In genomic region chr13:36870050-36870692, GRCh38 we compare ENCODE assay signal across 19 cellular contexts. TPM values are rescaled to one million over a fixed set of nuclear protein-coding genes. Genes with fewer than 3 reads are reported as not detected.
A peak's percentile ranks its signal among the peaks of the same experiment; 100 is the strongest.
DNase-seq lines count a peak whose midpoint lies in the region; ATAC-seq and TF ChIP-seq lines count a peak whose summit lies in the region.
"Had no signal": no experiment of that assay in that cellular context is flagged by ENCODE, and none has a peak within 500 bp of the region (broad histone marks: within the 10 kb centered on the region; RNA-seq: fewer than 3 reads in every experiment).

No MANE protein-coding gene starts in this region.

- H2AFZ ChIP-seq in PC-9: no peak overlapping the region; the same call in 1 of the 2 replicates
- H2AFZ ChIP-seq: GM23248 had no signal

- H3F3A ChIP-seq in PC-9 (ENCODE audit: insufficient read depth, low read depth): peaks cover 16% of the 10 kb centered on the region

- H3K4me2 ChIP-seq in PC-9: peak overlapping the region; percentile 50

- no peaks in the 10 kb centered on the region for H3K79me2 ChIP-seq in PC-9 (ENCODE audit: low read depth)

- H3K27me3 ChIP-seq in PC-9 (ENCODE audit: insufficient read depth, low read depth): no peaks in the 10 kb centered on the region
- no peaks in the 10 kb centered on the region for H3K27me3 ChIP-seq in neutrophil
- no peaks in the 10 kb centered on the region for H3K27me3 ChIP-seq in aorta (ENCODE audit: control insufficient read depth in 1 of 2, insufficient read depth in 2 of 2, low read length in 1 of 2)
- H3K27me3 ChIP-seq: SJSA1 had no signal

- peak; percentile 6 for DNase-seq in NCI-H2171 treated with DMSO at 0.1 percent for 48 hours (lab: John Stamatoyannopoulos, UW)
- no peak for DNase-seq in NCI-H2171 (lab: John Stamatoyannopoulos, UW)
- DNase-seq in PC-9: peak in 1 of 2 experiments; percentile 58
- no peak for DNase-seq in epithelial cell of prostate (ENCODE audit: low read depth, low spot score)
- no peak for DNase-seq in SIG-M5 treated with dmso at 0.1 percent for 504 hours (lab: John Stamatoyannopoulos, UW; ENCODE audit: unreplicated experiment)
- DNase-seq in NCI-H2029 treated with DMSO at 0.1 percent for 48 hours (lab: John Stamatoyannopoulos, UW): no peak
- DNase-seq in aorta: no peak
- DNase-seq: 8988T; CD8-positive, alpha-beta T cell; GF-D8; GM23248; KBM-7; MV-4-11; NCI-H187 treated with DMSO at 0.1 percent for 48 hours; OCI-M1 had no signal

- no peak overlapping the region for H3K4me3 ChIP-seq in PC-9
- H3K4me3 ChIP-seq in neutrophil (ENCODE audit: low read depth in 1 of 2, low read length in 1 of 2): peak overlapping the region in 1 of 2 experiments; percentile 25
- no peak overlapping the region for H3K4me3 ChIP-seq in aorta (ENCODE audit: low read length in 2 of 2)
- H3K4me3 ChIP-seq: GM23248, SJSA1 had no signal

- POLR2A ChIA-PET in PC-9 (lab: Charles Lee; ENCODE audit: unreplicated experiment): no interaction called here

- intact Hi-C loops in PC-9 (cut with micrococcal nuclease; ENCODE audit: unreplicated experiment) (no loop called here), aorta (cut with DNase I) (loop anchor here in 1 of 2 donors (5.0 kb wide), 1 partner anchor 47 kb away; no protein-coding TSS in a partner anchor)

- H3K9me2 ChIP-seq in PC-9 (ENCODE audit: insufficient read depth): no peaks in the 10 kb centered on the region; the same call in 1 of the 2 replicates

- H3K36me3 ChIP-seq in PC-9 (ENCODE audit: low read depth) (no peaks in the 10 kb centered on the region), neutrophil (no peaks in the 10 kb centered on the region), aorta (ENCODE audit: control insufficient read depth in 1 of 2, insufficient read depth in 2 of 2, low read length in 1 of 2) (peaks cover 0 to 10% of the 10 kb centered on the region in 2 donors)

- WGBS in aorta, 2 donors: 97 to 100% methylated on average over 1 of the region's 1 CpG

- no peak for TF ChIP-seq CTCF in PC-9 (conservative IDR thresholded peaks at IDR 0.05)
- TF ChIP-seq CTCF in neutrophil (IDR thresholded peaks at IDR 0.05): no peak

- BruUV-seq in PC-9 (replicated peaks; lab: Mats Ljungman, UMichigan): no TSS peak

- ATAC-seq in aorta (ENCODE audit: low FRiP score): no peak
- ATAC-seq: CD8-positive, alpha-beta T cell; HCT116 had no signal

- no peaks in the 10 kb centered on the region for H4K20me1 ChIP-seq in PC-9 (ENCODE audit: insufficient read depth)

- H3K27ac ChIP-seq in PC-9 (peak overlapping the region; percentile 31), epithelial cell of prostate (peak overlapping the region; percentile 47), neutrophil (peak overlapping the region; percentile 82), aorta (ENCODE audit: low read depth in 1 of 2, low read length in 2 of 2) (no peak overlapping the region)
- H3K27ac ChIP-seq: GM23248, RWPE1, SJSA1 had no signal

- H3K9me3 ChIP-seq in PC-9 (ENCODE audit: insufficient read depth, low read depth) (no peaks in the 10 kb centered on the region), neutrophil (no peaks in the 10 kb centered on the region), aorta (ENCODE audit: control insufficient read depth, low read length) (no peaks in the 10 kb centered on the region)
- H3K9me3 ChIP-seq: SJSA1 had no signal

- CTCF ChIA-PET in PC-9 (lab: Charles Lee): no interaction called here

- H3K4me1 ChIP-seq in PC-9 (replicated peaks; ENCODE audit: insufficient read depth): peaks cover 22% of the 10 kb centered on the region
- H3K4me1 ChIP-seq in neutrophil (ENCODE audit: control insufficient read depth in 1 of 2, insufficient read depth in 1 of 2, low read depth in 1 of 2, low read length in 1 of 2): peaks cover 65 to 77% of the 10 kb centered on the region in 2 experiments
- no peaks in the 10 kb centered on the region for H3K4me1 ChIP-seq in aorta (ENCODE audit: control insufficient read depth in 1 of 2, insufficient read depth in 2 of 2, low read length in 2 of 2)
- H3K4me1 ChIP-seq: SJSA1 had no signal

RNA-seq across cellular contexts. Expression of gene SMAD9, which starts 49.9 kb away (rescaled TPM):
- 0.94 and 1.4 TPM in 2 replicates for total RNA-seq in PC-9 (2021)
- total RNA-seq in aorta: 10 to 100 TPM; 48.9 to 50.8 TPM
- 10 to 100 TPM in 1 of 2 donors, 1 to 10 TPM in 1; 8.3 to 12.8 TPM for polyA plus RNA-seq in aorta
- total RNA-seq: CD8-positive, alpha-beta T cell had no signal

RNA-seq across cellular contexts. Expression of gene RFXAP, which starts 51.1 kb away (rescaled TPM):
- total RNA-seq in PC-9 (2021): 3.9 and 5.6 TPM in 2 replicates
- 1 to 10 TPM; 6.2 to 6.8 TPM for total RNA-seq in aorta
- 1 to 10 TPM; 1.6 to 5.3 TPM for polyA plus RNA-seq in aorta

Comparison
In these comparisons a context has a peak if more than half of its experiments do, and no peak if none do; other contexts are left out.
1. H3K27ac ChIP-seq: peak in PC-9 (single experiment), epithelial cell of prostate (single experiment) and neutrophil (single experiment); none in aorta (0 of 2).
2. RNA of gene SMAD9, which starts 49.9 kb away (total RNA-seq): 48.9 to 50.8 TPM in aorta; 0.94 to 1.4 TPM in PC-9; every median in the first group is over 10 times any median in the second.